In the genomic region with DNA sequence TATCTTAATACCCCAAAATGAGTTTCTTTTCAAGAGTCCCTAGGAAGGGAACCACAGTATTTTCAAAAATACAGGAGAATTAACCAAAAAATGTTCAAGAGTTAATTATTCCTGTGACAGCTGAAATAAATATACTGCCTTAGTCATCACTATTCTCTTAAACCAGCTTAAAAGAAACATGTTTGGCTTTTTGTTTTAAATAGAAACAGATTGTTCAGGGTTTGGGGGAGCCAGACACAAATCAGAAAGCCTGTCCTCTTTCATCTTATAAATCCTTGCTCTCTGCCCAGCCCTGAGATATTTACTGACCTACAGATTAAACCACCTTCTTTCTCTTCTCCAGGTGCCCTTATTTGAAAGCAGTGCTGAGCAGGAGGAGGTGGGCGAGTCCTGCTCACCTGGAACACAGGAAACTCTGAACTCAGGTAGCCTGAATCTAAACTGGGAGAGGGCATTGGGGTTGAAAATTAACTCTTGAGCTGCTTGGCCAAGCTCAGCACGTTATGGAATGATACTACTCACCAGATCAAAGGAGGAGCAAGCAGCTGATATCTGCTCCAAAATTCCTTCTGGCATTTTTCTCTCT, we compare ENCODE assay signal across 15 cellular contexts.
"Had no signal": no experiment of that assay in that cellular context is flagged by ENCODE, and none has a peak within 500 bp of the region (broad histone marks: within the 10 kb centered on the region; RNA-seq: fewer than 3 reads in every experiment).

No MANE protein-coding gene starts in this region.

- H3K4me1 Mint-ChIP-seq: naive thymus-derived CD4-positive, alpha-beta T cell had no signal

- H3K9me3 Mint-ChIP-seq: activated T-helper 2 cell treated with anti-CD3 and anti-CD28 coated beads, Interferon-gamma antibody, Interleukin-2, Interleukin-4, amounts not matched to agents 10 μg/mL and 5 μg/mL and 100 μg/mL, durations not matched to agents 14 hours and 24 hours and 36 hours; effector memory CD8-positive, alpha-beta T cell had no signal

- H3K4me3 ChIP-seq: body of pancreas, stomach had no signal

- H3K79me2 ChIP-seq: parathyroid adenoma had no signal

- H3K4me3 Mint-ChIP-seq: effector memory CD8-positive, alpha-beta T cell; naive thymus-derived CD4-positive, alpha-beta T cell had no signal

- H3K27ac Mint-ChIP-seq: activated T-helper 2 cell treated with anti-CD3 and anti-CD28 coated beads, Interferon-gamma antibody, Interleukin-2, Interleukin-4, amounts not matched to agents 10 μg/mL and 5 μg/mL and 100 μg/mL, durations not matched to agents 14 hours and 24 hours and 36 hours; effector memory CD8-positive, alpha-beta T cell; naive thymus-derived CD4-positive, alpha-beta T cell had no signal

- H2AFZ ChIP-seq: parathyroid adenoma had no signal

- H3K27me3 ChIP-seq: body of pancreas, stomach had no signal

- H3K4me1 ChIP-seq: body of pancreas, foreskin keratinocyte, parathyroid adenoma had no signal

- DNase-seq: activated CD4-positive, alpha-beta T cell treated with anti-CD3 and anti-CD28 coated beads, Interleukin-2, amount 50 U/mL, for 1 hour; activated naive CD4-positive, alpha-beta T cell treated with anti-CD3 and anti-CD28 coated beads, Interleukin-2, amount 50 U/mL, for 16 hours; amniotic stem cell; body of pancreas; central memory CD4-positive, alpha-beta T cell; cortex of kidney; effector memory CD8-positive, alpha-beta T cell; erythroblast; foreskin keratinocyte; naive thymus-derived CD4-positive, alpha-beta T cell; retina; stimulated activated CD4-positive, alpha-beta T cell treated with anti-CD3 and anti-CD28 coated beads, Interleukin-4, amount 100 ng/mL, for 4 hours; stomach had no signal

- ATAC-seq: body of pancreas; effector memory CD8-positive, alpha-beta T cell; foreskin keratinocyte; naive thymus-derived CD4-positive, alpha-beta T cell had no signal

- H3K36me3 ChIP-seq: stomach had no signal

- H3K36me3 Mint-ChIP-seq: naive thymus-derived CD4-positive, alpha-beta T cell had no signal

- H3K27ac ChIP-seq: body of pancreas, foreskin keratinocyte, parathyroid adenoma, stomach had no signal
